In the genomic region with DNA sequence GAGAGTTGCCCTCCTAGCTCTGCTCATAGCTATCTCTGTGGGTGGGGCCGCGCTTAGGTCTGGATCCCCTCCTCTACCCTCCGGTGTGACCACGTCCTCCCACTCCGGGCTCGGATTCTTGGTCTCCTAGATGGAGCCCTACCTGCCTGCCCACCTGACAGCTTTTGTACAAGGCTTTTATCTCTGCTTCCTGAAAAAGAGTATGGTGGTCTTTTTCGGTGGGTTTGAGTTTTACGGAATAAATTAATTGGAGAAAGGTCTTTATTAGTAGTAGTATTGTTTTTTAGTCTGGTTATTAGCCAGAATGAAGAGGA, we compare ENCODE assay signal across 8 cellular contexts. TPM values are rescaled to one million over a fixed set of nuclear protein-coding genes. Genes with fewer than 3 reads are reported as not detected.
DNase-seq lines count a peak whose midpoint lies in the region; ATAC-seq and TF ChIP-seq lines count a peak whose summit lies in the region.

No MANE protein-coding gene starts in this region.

- H3K9me3 Mint-ChIP-seq in CD4-positive, CD25-positive, alpha-beta regulatory T cell, result peaks cover 0 to 1% (median 0%) of the 10 kb centered on the region in 7 donors
- H3K9me3 Mint-ChIP-seq in endothelial cell (ENCODE audit: unreplicated experiment), result no peaks in the 10 kb centered on the region

- H2BK120ac ChIP-seq in neuronal stem cell (ENCODE audit: low read depth, low read length), result no peak overlapping the region

- no peak overlapping the region for H2BK15ac ChIP-seq in neuronal stem cell (ENCODE audit: low read length)

- H3K18ac ChIP-seq in neuronal stem cell (ENCODE audit: low read length), result peak overlapping the region; percentile 98

- no peak for ATAC-seq in CD4-positive, CD25-positive, alpha-beta regulatory T cell (ENCODE audit: low read depth in 2 of 2)
- peak; percentile 31 for ATAC-seq in GM21515 (IDR thresholded peaks at IDR 0.05; ENCODE audit: unreplicated experiment)

- WGBS in neuronal stem cell (ENCODE audit: extremely low coverage in 2 of 2, insufficient read length in 2 of 2, insufficient replicate concordance in 1 of 2), 2 donors, result no CpG with 5 or more reads among the region's 8 CpGs

- H3K36me3 ChIP-seq in CD4-positive, CD25-positive, alpha-beta regulatory T cell (ENCODE audit: control insufficient read depth, insufficient read depth, low read length), result no peaks in the 10 kb centered on the region
- peaks cover 0 to 4% of the 10 kb centered on the region in 2 donors for H3K36me3 ChIP-seq in neuronal stem cell (replicated peaks in 1 of 2; ENCODE audit: control insufficient read depth in 2 of 2, insufficient read depth in 2 of 2, low read length in 2 of 2)

- H3K4me2 ChIP-seq in neuronal stem cell (ENCODE audit: insufficient read depth, low read length, poor library complexity, severe bottlenecking), result peak overlapping the region; percentile 65

- peak overlapping the region; percentile 86 to 96 (median 91) for H3K4me3 Mint-ChIP-seq in CD4-positive, CD25-positive, alpha-beta regulatory T cell
- H3K4me3 Mint-ChIP-seq in endothelial cell (ENCODE audit: unreplicated experiment), result peak overlapping the region; percentile 93

- H3K4ac ChIP-seq in neuronal stem cell (ENCODE audit: low read length), result no peak overlapping the region

- H4K8ac ChIP-seq in neuronal stem cell (ENCODE audit: low read depth, low read length), result no peak overlapping the region

- DNase-seq in CD4-positive, CD25-positive, alpha-beta regulatory T cell, result peak; percentile 33 to 42 (median 39)
- DNase-seq in RKO (ENCODE audit: low spot score) (peak; percentile 37), endothelial cell (ENCODE audit: low spot score) (no peak), neuronal stem cell (ENCODE audit: low spot score) (no peak), globus pallidus (ENCODE audit: low spot score) (no peak), GM19240 (ENCODE audit: insufficient read length, low spot score) (no peak), GM13977 (ENCODE audit: low spot score) (no peak)

- TF ChIP-seq CTCF in endothelial cell (IDR thresholded peaks at IDR 0.05; ENCODE audit: unreplicated experiment) (no peak), GM13977 (IDR thresholded peaks at IDR 0.05; ENCODE audit: extremely low read depth, insufficient read depth, missing control alignments) (no peak)

- H3K4me3 ChIP-seq in CD4-positive, CD25-positive, alpha-beta regulatory T cell (ENCODE audit: low read depth, low read length), result peak overlapping the region; percentile 84
- peak overlapping the region; percentile 89 to 96 for H3K4me3 ChIP-seq in neuronal stem cell (ENCODE audit: low read length in 2 of 2)

- H2AK5ac ChIP-seq in neuronal stem cell (ENCODE audit: low read depth, low read length), result no peak overlapping the region

- peak overlapping the region; percentile 80 for H3K27ac ChIP-seq in CD4-positive, CD25-positive, alpha-beta regulatory T cell (ENCODE audit: insufficient read depth, low read length, poor library complexity, severe bottlenecking)
- H3K27ac ChIP-seq in neuronal stem cell (replicated peaks; ENCODE audit: low read length), result peak overlapping the region; percentile 87

- no peaks in the 10 kb centered on the region for H3K36me3 Mint-ChIP-seq in CD4-positive, CD25-positive, alpha-beta regulatory T cell
- peaks cover 7% of the 10 kb centered on the region for H3K36me3 Mint-ChIP-seq in endothelial cell (ENCODE audit: low read depth, unreplicated experiment)

- H3K14ac ChIP-seq in neuronal stem cell (ENCODE audit: low read length), result no peak overlapping the region

- no peak overlapping the region for H2BK12ac ChIP-seq in neuronal stem cell (ENCODE audit: low read length)

- H3K9ac ChIP-seq in neuronal stem cell (ENCODE audit: low read depth, low read length, poor library complexity), result peak overlapping the region; percentile 73

- H3K9me3 ChIP-seq in CD4-positive, CD25-positive, alpha-beta regulatory T cell (ENCODE audit: control insufficient read depth in 2 of 2, low read length in 2 of 2), result no peaks in the 10 kb centered on the region
- H3K9me3 ChIP-seq in neuronal stem cell (replicated peaks in 1 of 2; ENCODE audit: control insufficient read depth in 2 of 2, insufficient read depth in 1 of 2, low read depth in 1 of 2, low read length in 2 of 2), result no peaks in the 10 kb centered on the region

- H3K27me3 Mint-ChIP-seq in CD4-positive, CD25-positive, alpha-beta regulatory T cell, result peaks cover 9% of the 10 kb centered on the region
- H3K27me3 Mint-ChIP-seq in endothelial cell (ENCODE audit: unreplicated experiment), result peaks cover 11% of the 10 kb centered on the region

- peak overlapping the region; percentile 96 for H2BK5ac ChIP-seq in neuronal stem cell (ENCODE audit: low read length)

- H3K27ac Mint-ChIP-seq in CD4-positive, CD25-positive, alpha-beta regulatory T cell, result peak overlapping the region; percentile 72 to 89 (median 86)
- peak overlapping the region; percentile 28 for H3K27ac Mint-ChIP-seq in endothelial cell (ENCODE audit: unreplicated experiment)

- in situ Hi-C loops in GM13977 (cut with MboI; ENCODE audit: low pct_unique_long_range_greater_than_20kb, low sequenced_read_pairs, unreplicated experiment), result no loop called here

- H3K23ac ChIP-seq in neuronal stem cell (ENCODE audit: low read depth, low read length, poor library complexity), result peak overlapping the region; percentile 22

- peaks cover 2% of the 10 kb centered on the region for H3K79me1 ChIP-seq in neuronal stem cell (ENCODE audit: low read depth, low read length)

- peak overlapping the region; percentile 99 for H2AFZ ChIP-seq in neuronal stem cell (ENCODE audit: low read length)

- H4K91ac ChIP-seq in neuronal stem cell (ENCODE audit: low read depth, low read length, poor library complexity), result no peak overlapping the region

- peaks cover 45% of the 10 kb centered on the region for H3K4me1 ChIP-seq in CD4-positive, CD25-positive, alpha-beta regulatory T cell (ENCODE audit: control insufficient read depth, insufficient read depth, low read length, poor library complexity, severe bottlenecking)
- H3K4me1 ChIP-seq in neuronal stem cell (ENCODE audit: control insufficient read depth in 2 of 2, insufficient read depth in 1 of 2, low read depth in 1 of 2, low read length in 2 of 2), result peaks cover 4 to 11% of the 10 kb centered on the region in 2 donors

- peaks cover 44 to 58% (median 54%) of the 10 kb centered on the region in 4 donors for H3K4me1 Mint-ChIP-seq in CD4-positive, CD25-positive, alpha-beta regulatory T cell
- peaks cover 44% of the 10 kb centered on the region for H3K4me1 Mint-ChIP-seq in endothelial cell (ENCODE audit: unreplicated experiment)

- no peaks in the 10 kb centered on the region for H3K27me3 ChIP-seq in CD4-positive, CD25-positive, alpha-beta regulatory T cell (ENCODE audit: control insufficient read depth, insufficient read depth, low read length)
- H3K27me3 ChIP-seq in neuronal stem cell (ENCODE audit: control insufficient read depth in 3 of 3, insufficient read depth in 3 of 3, low read depth in 1 of 3, low read length in 3 of 3), result peaks cover 0 to 7% (median 0%) of the 10 kb centered on the region in 3 experiments

RNA-seq across cellular contexts. Expression of gene SMAP1, which starts 0.8 kb away (rescaled TPM):
- 35.2 TPM for total RNA-seq in CD4-positive, CD25-positive, alpha-beta regulatory T cell
- 10 to 100 TPM; 17.5 to 28.5 (median 23.9) TPM for polyA plus RNA-seq in CD4-positive, CD25-positive, alpha-beta regulatory T cell
- 40.4 TPM for total RNA-seq in endothelial cell (ENCODE audit: unreplicated experiment)
- 32.5 TPM for polyA plus RNA-seq in neuronal stem cell (2013, experiment 1 of 2)
- 33.4 TPM for polyA plus RNA-seq in neuronal stem cell (2013, experiment 2 of 2)

Comparison
In these comparisons a context has a peak if more than half of its experiments do, and no peak if none do; other contexts are left out.
1. DNase-seq: peak in CD4-positive, CD25-positive, alpha-beta regulatory T cell (3 of 3) and RKO (single experiment); none in endothelial cell (single experiment), neuronal stem cell (single experiment), globus pallidus (single experiment), GM19240 (single experiment) and GM13977 (single experiment).